Comparison of ENCODE assay signal across 14 cellular contexts in genomic region chr1:204076891-204077290, GRCh38. TPM values are rescaled to one million over a fixed set of nuclear protein-coding genes. Genes with fewer than 3 reads are reported as not detected.
DNase-seq lines count a peak whose midpoint lies in the region; ATAC-seq and TF ChIP-seq lines count a peak whose summit lies in the region.
"Had no signal": no experiment of that assay in that cellular context is flagged by ENCODE, and none has a peak within 500 bp of the region (broad histone marks: within the 10 kb centered on the region; RNA-seq: fewer than 3 reads in every experiment).

No MANE protein-coding gene starts in this region.

- peaks cover 53% of the 10 kb centered on the region for H3K4me1 Mint-ChIP-seq in chondrocyte (ENCODE audit: low read depth)
- peaks cover 72% of the 10 kb centered on the region for H3K4me1 Mint-ChIP-seq in nephron progenitor cell

- H3K27me3 Mint-ChIP-seq in chondrocyte (ENCODE audit: low read depth) (no peaks in the 10 kb centered on the region), nephron progenitor cell (ENCODE audit: low read depth, poor library complexity) (peaks cover 4% of the 10 kb centered on the region)

- peaks cover 5% of the 10 kb centered on the region for H3K27me3 ChIP-seq in HUES48 (ENCODE audit: control insufficient read depth, insufficient read depth, low read length)
- peaks cover 0 to 7% (median 0%) of the 10 kb centered on the region in 4 donors for H3K27me3 ChIP-seq in upper lobe of left lung

- H3K4me3 Mint-ChIP-seq in chondrocyte (ENCODE audit: unreplicated experiment) (no peak overlapping the region), nephron progenitor cell (peak overlapping the region; percentile 56)
- H3K4me3 Mint-ChIP-seq: T-helper 1 cell treated with Interleukin-12 subunit alpha and Interleukin-12 subunit beta and Interleukin-4 antibody, amounts not matched to agents 30 μg/mL and 1 μg/mL, for 36 hours had no signal

- H3K36me3 Mint-ChIP-seq in chondrocyte (ENCODE audit: low read depth) = no peaks in the 10 kb centered on the region
- no peaks in the 10 kb centered on the region for H3K36me3 Mint-ChIP-seq in nephron progenitor cell (ENCODE audit: low read depth)

- TF ChIP-seq POLR2A in upper lobe of left lung (IDR thresholded peaks at IDR 0.05) = no peak

- TF ChIP-seq CTCF in chondrocyte (IDR thresholded peaks at IDR 0.05) (no peak), nephron progenitor cell (IDR thresholded peaks at IDR 0.05) (no peak), upper lobe of left lung (IDR thresholded peaks at IDR 0.05) (no peak)

- DNase-seq in chondrocyte (ENCODE audit: low spot score) = no peak
- no peak for DNase-seq in nephron progenitor cell
- no peak for DNase-seq in upper lobe of left lung
- no peak for DNase-seq in NCI-H2029 (lab: John Stamatoyannopoulos, UW)
- DNase-seq: NCI-H2029 treated with DMSO at 0.1 percent for 48 hours; stimulated activated CD4-positive, alpha-beta T cell treated with anti-CD3 and anti-CD28 coated beads, Interleukin-4, amount 100 ng/mL, for 24 hours had no signal

- ATAC-seq in upper lobe of left lung (ENCODE audit: low FRiP score in 2 of 2) = no peak
- no peak for ATAC-seq in HG02588 (IDR thresholded peaks at IDR 0.05; ENCODE audit: unreplicated experiment)
- ATAC-seq in esophagus mucosa = no peak
- ATAC-seq: GM12878, Right ventricle myocardium inferior had no signal

- H3K4me3 ChIP-seq in HUES48 (ENCODE audit: low read depth, low read length) (peak overlapping the region; percentile 91), upper lobe of left lung (peak overlapping the region in 1 of 4 donors; percentile 74)
- H3K4me3 ChIP-seq: GM12878, lung had no signal

- no peaks in the 10 kb centered on the region for H3K9me3 Mint-ChIP-seq in chondrocyte (ENCODE audit: low read depth)
- no peaks in the 10 kb centered on the region for H3K9me3 Mint-ChIP-seq in nephron progenitor cell
- H3K9me3 Mint-ChIP-seq: T-helper 1 cell treated with Interleukin-12 subunit alpha and Interleukin-12 subunit beta and Interleukin-4 antibody, amounts not matched to agents 30 μg/mL and 1 μg/mL, for 36 hours had no signal

- no peak overlapping the region for H3K9ac ChIP-seq in HUES48 (ENCODE audit: low read depth, low read length)

- H3K36me3 ChIP-seq in HUES48 (ENCODE audit: control insufficient read depth, insufficient read depth, low read length) = no peaks in the 10 kb centered on the region
- H3K36me3 ChIP-seq in upper lobe of left lung = no peaks in the 10 kb centered on the region

- no peaks in the 10 kb centered on the region for H3K9me3 ChIP-seq in HUES48 (ENCODE audit: control insufficient read depth, insufficient read depth, low read length)
- H3K9me3 ChIP-seq in upper lobe of left lung = no peaks in the 10 kb centered on the region

- no peak for TF ChIP-seq EP300 in upper lobe of left lung (IDR thresholded peaks at IDR 0.05)

- WGBS in upper lobe of left lung, 2 donors = 74 to 79% methylated on average over 1 of the region's 1 CpG

- H3K27ac Mint-ChIP-seq in chondrocyte (ENCODE audit: unreplicated experiment) (peak overlapping the region; percentile 59), nephron progenitor cell (peak overlapping the region; percentile 99)
- H3K27ac Mint-ChIP-seq: CD14-positive monocyte; T-helper 1 cell treated with Interleukin-12 subunit alpha and Interleukin-12 subunit beta and Interleukin-4 antibody, amounts not matched to agents 30 μg/mL and 1 μg/mL, for 36 hours had no signal

- H3K4me1 ChIP-seq in HUES48 (ENCODE audit: control insufficient read depth, insufficient read depth, low read length) (peaks cover 57% of the 10 kb centered on the region), upper lobe of left lung (peaks cover 58 to 81% (median 74%) of the 10 kb centered on the region in 4 donors)

- H3K27ac ChIP-seq in HUES48 (ENCODE audit: low read depth, low read length) (peak overlapping the region; percentile 93), upper lobe of left lung (peak overlapping the region in 3 of 4 donors; percentile 11 to 92 (median 92))

RNA-seq across cellular contexts. Expression of gene SOX13, which starts 4.0 kb away (rescaled TPM):
- total RNA-seq in chondrocyte = 3.6 to 9.1 TPM (median 7.6 TPM) in 3 replicates
- total RNA-seq in upper lobe of left lung = 10 to 100 TPM; 33.8 to 76.5 (median 63.9) TPM
- total RNA-seq in esophagus mucosa = 10.4 TPM
